16 cellular contexts compared by ENCODE assay signal in the genomic region with DNA sequence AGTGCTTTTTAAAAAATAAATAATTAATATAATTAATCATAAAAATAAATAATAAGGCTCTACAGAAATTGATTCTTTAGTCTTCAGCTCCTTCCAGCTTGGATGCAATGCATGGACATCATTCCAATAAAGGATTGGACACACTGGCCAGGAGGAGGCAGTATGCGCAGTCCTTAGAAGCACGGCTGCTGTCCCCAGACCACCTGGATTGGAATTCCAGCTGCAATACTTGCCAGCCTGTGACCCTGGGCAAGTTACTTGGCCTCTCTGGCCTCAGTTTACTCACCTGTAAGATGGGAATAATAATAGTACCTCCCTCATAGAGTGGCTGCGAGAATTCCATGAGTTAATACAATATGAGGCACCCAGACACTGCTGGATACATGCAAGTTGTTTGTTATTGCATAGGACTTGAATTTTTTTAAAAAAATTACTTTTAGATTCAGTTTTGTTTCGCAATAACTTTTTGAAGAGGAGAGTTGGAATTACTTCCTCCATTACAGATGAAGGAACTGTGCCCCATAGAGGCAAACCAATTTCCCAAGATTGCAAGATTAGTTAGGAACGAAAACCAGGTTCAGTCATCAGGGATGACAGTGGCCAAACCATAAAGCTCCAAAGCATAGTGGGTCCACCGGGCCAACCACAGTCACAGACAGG. TPM values are rescaled to one million over a fixed set of nuclear protein-coding genes. Genes with fewer than 3 reads are reported as not detected.
"Had no signal": no experiment of that assay in that cellular context is flagged by ENCODE, and none has a peak within 500 bp of the region (broad histone marks: within the 10 kb centered on the region; RNA-seq: fewer than 3 reads in every experiment).

No MANE protein-coding gene starts in this region.

- ATAC-seq: activated CD4-positive, alpha-beta T cell treated with anti-CD3 and anti-CD28 coated beads for 36 hours; activated CD8-positive, alpha-beta T cell treated with anti-CD3 and anti-CD28 coated beads for 36 hours; activated T-cell treated with anti-CD3 and anti-CD28 coated beads, Interleukin-2, amount 50 U/mL, for 4 hours; naive thymus-derived CD8-positive, alpha-beta T cell; stimulated activated effector memory CD8-positive, alpha-beta T cell treated with anti-CD3 and anti-CD28 coated beads, Interleukin-12 subunit alpha, Interleukin-12 subunit beta, amount 100 ng/mL, for 72 hours had no signal

- H3K27ac Mint-ChIP-seq: activated CD4-positive, alpha-beta T cell treated with anti-CD3 and anti-CD28 coated beads for 36 hours; activated CD8-positive, alpha-beta T cell treated with anti-CD3 and anti-CD28 coated beads for 36 hours; activated naive CD4-positive, alpha-beta T cell treated with anti-CD3 and anti-CD28 coated beads, Interleukin-2, amount 50 U/mL, for 24 hours; naive thymus-derived CD8-positive, alpha-beta T cell; stimulated activated effector memory CD8-positive, alpha-beta T cell treated with anti-CD3 and anti-CD28 coated beads, Interleukin-12 subunit alpha, Interleukin-12 subunit beta, amount 100 ng/mL, for 72 hours had no signal

- H3K9me3 Mint-ChIP-seq: activated CD8-positive, alpha-beta T cell treated with anti-CD3 and anti-CD28 coated beads for 36 hours; activated naive CD4-positive, alpha-beta T cell treated with anti-CD3 and anti-CD28 coated beads, Interleukin-2, amount 50 U/mL, for 24 hours; activated T-cell treated with anti-CD3 and anti-CD28 coated beads, Interleukin-2, amount 50 U/mL, for 4 hours; naive thymus-derived CD8-positive, alpha-beta T cell; stimulated activated effector memory CD8-positive, alpha-beta T cell treated with anti-CD3 and anti-CD28 coated beads, Interleukin-12 subunit alpha, Interleukin-12 subunit beta, amount 100 ng/mL, for 72 hours had no signal

- H3K27me3 ChIP-seq: thyroid gland had no signal

- DNase-seq: activated CD4-positive, alpha-beta T cell treated with anti-CD3 and anti-CD28 coated beads for 36 hours; activated CD8-positive, alpha-beta T cell treated with anti-CD3 and anti-CD28 coated beads for 36 hours; activated effector memory CD4-positive, alpha-beta T cell treated with Interleukin-2 at 50 U/mL for 16 hours; activated T-cell treated with anti-CD3 and anti-CD28 coated beads, Interleukin-2, amount 50 U/mL, for 4 hours; adrenal gland; colonic mucosa; kidney; left ventricle myocardium inferior; naive thymus-derived CD8-positive, alpha-beta T cell; posterior cingulate gyrus; retina; thyroid gland had no signal

- H3K4me3 Mint-ChIP-seq: activated CD4-positive, alpha-beta T cell treated with anti-CD3 and anti-CD28 coated beads for 36 hours; activated CD8-positive, alpha-beta T cell treated with anti-CD3 and anti-CD28 coated beads for 36 hours; activated naive CD4-positive, alpha-beta T cell treated with anti-CD3 and anti-CD28 coated beads, Interleukin-2, amount 50 U/mL, for 24 hours; activated T-cell treated with anti-CD3 and anti-CD28 coated beads, Interleukin-2, amount 50 U/mL, for 4 hours; naive thymus-derived CD8-positive, alpha-beta T cell; stimulated activated effector memory CD8-positive, alpha-beta T cell treated with anti-CD3 and anti-CD28 coated beads, Interleukin-12 subunit alpha, Interleukin-12 subunit beta, amount 100 ng/mL, for 72 hours had no signal

- H3K4me1 ChIP-seq: adrenal gland, colonic mucosa, esophagus muscularis mucosa, left ventricle myocardium inferior, thyroid gland had no signal

- H3K79me2 ChIP-seq: hepatocyte had no signal

- H3K9me3 ChIP-seq: adrenal gland, colonic mucosa, esophagus muscularis mucosa, left ventricle myocardium inferior, thyroid gland had no signal

- H3K4me1 Mint-ChIP-seq: activated CD4-positive, alpha-beta T cell treated with anti-CD3 and anti-CD28 coated beads for 36 hours; activated naive CD4-positive, alpha-beta T cell treated with anti-CD3 and anti-CD28 coated beads, Interleukin-2, amount 50 U/mL, for 24 hours had no signal

- FAIRE-seq: kidney had no signal

- H3K4me3 ChIP-seq: adrenal gland, colonic mucosa, esophagus muscularis mucosa, hepatocyte, left ventricle myocardium inferior, thyroid gland had no signal

- H3K27ac ChIP-seq: adrenal gland, colonic mucosa, esophagus muscularis mucosa, hepatocyte, left ventricle myocardium inferior, thyroid gland had no signal

- H3K36me3 ChIP-seq: adrenal gland, colonic mucosa, esophagus muscularis mucosa, left ventricle myocardium inferior, thyroid gland had no signal

- H3K36me3 Mint-ChIP-seq: activated naive CD4-positive, alpha-beta T cell treated with anti-CD3 and anti-CD28 coated beads, Interleukin-2, amount 50 U/mL, for 24 hours; naive thymus-derived CD8-positive, alpha-beta T cell; stimulated activated effector memory CD8-positive, alpha-beta T cell treated with anti-CD3 and anti-CD28 coated beads, Interleukin-12 subunit alpha, Interleukin-12 subunit beta, amount 100 ng/mL, for 72 hours had no signal

- H3K4me2 ChIP-seq: hepatocyte had no signal

- H2AFZ ChIP-seq: hepatocyte had no signal

RNA-seq across cellular contexts. Expression of a gene that starts 12.2 kb away (rescaled TPM):
- total RNA-seq: activated CD4-positive, alpha-beta T cell treated with anti-CD3 and anti-CD28 coated beads for 36 hours; activated CD8-positive, alpha-beta T cell treated with anti-CD3 and anti-CD28 coated beads for 36 hours; activated T-cell treated with anti-CD3 and anti-CD28 coated beads, Interleukin-2, amount 50 U/mL, for 4 hours; hepatocyte; left ventricle myocardium inferior; naive thymus-derived CD8-positive, alpha-beta T cell; thyroid gland had no signal
- polyA plus RNA-seq: hepatocyte; naive thymus-derived CD8-positive, alpha-beta T cell had no signal
